1 cellular context compared by ENCODE assay signal in the genomic region with DNA sequence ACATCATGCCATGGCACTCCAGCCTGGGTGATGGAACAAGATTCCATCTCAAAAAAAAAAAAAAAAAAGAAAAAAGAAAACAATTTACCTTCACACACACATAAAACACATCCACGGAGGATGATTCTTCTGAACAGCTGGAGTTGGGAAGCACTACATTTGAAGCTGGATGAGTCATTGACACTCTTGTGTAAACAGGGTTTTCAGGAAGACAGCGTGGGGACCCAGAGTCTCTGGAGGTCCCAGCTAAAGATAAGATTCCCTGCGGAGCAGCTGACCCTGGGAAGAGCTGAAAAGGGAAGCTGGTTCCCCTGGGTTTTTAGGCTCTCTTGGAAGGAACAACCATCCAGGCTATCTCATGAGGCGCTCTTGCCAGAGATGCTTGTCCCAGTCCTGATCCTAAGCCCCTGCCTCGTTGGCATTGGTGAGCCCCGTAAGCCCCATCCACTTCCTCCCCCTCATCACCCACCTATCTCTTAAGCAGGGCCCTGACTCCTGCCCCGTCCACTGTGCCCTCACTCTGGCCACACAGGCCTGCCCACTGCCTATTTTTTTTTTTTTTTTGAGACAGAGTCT.
TF ChIP-seq lines count a peak whose summit lies in the region.

No MANE protein-coding gene starts in this region.

TF ChIP-seq in H1, 55 proteins besides CTCF, POLR2A, EP300 and RAD21:
- TF ChIP-seq SUZ12 (IDR thresholded peaks at IDR 0.05; ENCODE audit: low read length) (no peak), TAF1 (IDR thresholded peaks at IDR 0.05; ENCODE audit: low read depth, low read length) (no peak), SAP30 (IDR thresholded peaks at IDR 0.05; ENCODE audit: insufficient read depth, insufficient replicate concordance, low read length) (no peak)
- TF ChIP-seq, protein P1, sequence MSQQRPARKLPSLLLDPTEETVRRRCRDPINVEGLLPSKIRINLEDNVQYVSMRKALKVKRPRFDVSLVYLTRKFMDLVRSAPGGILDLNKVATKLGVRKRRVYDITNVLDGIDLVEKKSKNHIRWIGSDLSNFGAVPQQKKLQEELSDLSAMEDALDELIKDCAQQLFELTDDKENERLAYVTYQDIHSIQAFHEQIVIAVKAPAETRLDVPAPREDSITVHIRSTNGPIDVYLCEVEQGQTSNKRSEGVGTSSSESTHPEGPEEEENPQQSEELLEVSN (IDR thresholded peaks at IDR 0.05): no peak
